24 cellular contexts compared by ENCODE assay signal in the genomic region with DNA sequence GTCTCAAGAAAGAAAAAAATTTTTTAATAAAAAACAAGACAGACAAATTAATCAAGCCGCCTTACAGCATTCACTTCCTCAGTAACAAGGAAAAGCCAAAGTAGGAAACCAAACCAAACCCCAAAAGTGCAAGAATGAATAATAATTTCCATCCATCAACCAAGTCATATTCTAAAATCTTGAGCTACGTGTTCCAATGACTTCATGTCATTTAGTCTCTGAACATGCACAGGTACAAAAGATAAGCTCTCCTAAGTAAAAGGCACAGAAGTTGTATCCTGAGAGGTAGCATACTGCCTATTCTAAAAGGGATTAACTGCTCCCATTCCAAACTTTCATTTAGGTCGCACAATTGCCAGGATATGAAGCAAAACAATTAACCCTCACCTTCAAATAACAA. TPM values are rescaled to one million over a fixed set of nuclear protein-coding genes. Genes with fewer than 3 reads are reported as not detected.
DNase-seq lines count a peak whose midpoint lies in the region; ATAC-seq and TF ChIP-seq lines count a peak whose summit lies in the region.
"Had no signal": no experiment of that assay in that cellular context is flagged by ENCODE, and none has a peak within 500 bp of the region (broad histone marks: within the 10 kb centered on the region; RNA-seq: fewer than 3 reads in every experiment).

No MANE protein-coding gene starts in this region.

- H3K4me1 ChIP-seq in psoas muscle (no peaks in the 10 kb centered on the region), right lobe of liver (peaks cover 0 to 10% (median 0%) of the 10 kb centered on the region in 4 donors)
- H3K4me1 ChIP-seq: foreskin keratinocyte, thyroid gland had no signal

- H3K9me3 ChIP-seq in psoas muscle (no peaks in the 10 kb centered on the region), right lobe of liver (no peaks in the 10 kb centered on the region)
- H3K9me3 ChIP-seq: neutrophil, thyroid gland had no signal

- no peak for TF ChIP-seq POLR2A in right lobe of liver (IDR thresholded peaks at IDR 0.05)

- peak; percentile 7 for ATAC-seq in HG03342 (IDR thresholded peaks at IDR 0.05; ENCODE audit: unreplicated experiment)
- no peak for ATAC-seq in psoas muscle
- ATAC-seq in GM18519 (IDR thresholded peaks at IDR 0.05; ENCODE audit: low FRiP score, unreplicated experiment), result no peak
- ATAC-seq in HG03378 (IDR thresholded peaks at IDR 0.05; ENCODE audit: unreplicated experiment), result no peak
- ATAC-seq in right lobe of liver, result no peak
- ATAC-seq: foreskin keratinocyte, left colon had no signal

- intact Hi-C loops in activated T-helper 2 cell treated with anti-CD3 and anti-CD28 coated beads, Interferon-gamma antibody, Interleukin-2, Interleukin-4, amounts not matched to agents 10 μg/mL and 5 μg/mL and 100 μg/mL, durations not matched to agents 14 hours and 24 hours and 36 hours (cut with micrococcal nuclease), result loop anchor here (2.0 kb wide), 1 partner anchor 28 kb away; no protein-coding TSS in a partner anchor
- intact Hi-C loops in psoas muscle (cut with DNase I), result no loop called here
- intact Hi-C loops in right lobe of liver (cut with DNase I), result no loop called here

- WGBS in psoas muscle, 3 donors, result 62 to 72% (median 71%) methylated on average over 3 of the region's 3 CpGs
- 79% methylated on average over 3 of the region's 3 CpGs for WGBS in right lobe of liver (ENCODE audit: insufficient coverage, low coverage, low lambda C conversion rate, missing lambda C conversion rate)

- H3K4me3 ChIP-seq in psoas muscle (peak overlapping the region; percentile 52), right lobe of liver (no peak overlapping the region)
- H3K4me3 ChIP-seq: BLaER1, thyroid gland had no signal

- no peak for DNase-seq in activated T-cell treated with anti-CD3 and anti-CD28 coated beads, Interleukin-2, amount 50 U/mL, for 24 hours
- no peak for DNase-seq in activated T-cell treated with anti-CD3 and anti-CD28 coated beads, Interleukin-2, amount 50 U/mL, for 48 hours
- DNase-seq in activated T-helper 2 cell treated with anti-CD3 and anti-CD28 coated beads, Interferon-gamma antibody, Interleukin-2, Interleukin-4, amounts not matched to agents 10 μg/mL and 5 μg/mL and 100 μg/mL, durations not matched to agents 14 hours and 24 hours and 36 hours (ENCODE audit: low spot score), result no peak
- no peak for DNase-seq in psoas muscle
- no peak for DNase-seq in right lobe of liver
- DNase-seq: activated CD4-positive, alpha-beta T cell treated with anti-CD3 and anti-CD28 coated beads, Interleukin-2, amount 50 U/mL, for 4 hours; anterior cingulate cortex; DMS79 treated with DMSO at 0.1 percent for 48 hours; effector memory CD8-positive, alpha-beta T cell; foreskin keratinocyte; Kasumi-1; left colon; NCI-H1048; NCI-H1694 treated with DMSO at 0.1 percent for 48 hours; NCI-H69; stimulated activated CD4-positive, alpha-beta T cell treated with anti-CD3 and anti-CD28 coated beads, Interleukin-2, amount 100 ng/mL, for 48 hours; stimulated activated naive CD4-positive, alpha-beta T cell; thyroid gland had no signal

- H3K27ac Mint-ChIP-seq in activated T-cell treated with anti-CD3 and anti-CD28 coated beads, Interleukin-2, amount 50 U/mL, for 24 hours, result peak overlapping the region; percentile 86
- peak overlapping the region; percentile 85 for H3K27ac Mint-ChIP-seq in activated T-helper 2 cell treated with anti-CD3 and anti-CD28 coated beads, Interferon-gamma antibody, Interleukin-2, Interleukin-4, amounts not matched to agents 10 μg/mL and 5 μg/mL and 100 μg/mL, durations not matched to agents 14 hours and 24 hours and 36 hours

- peaks cover 69% of the 10 kb centered on the region for H3K4me1 Mint-ChIP-seq in activated T-cell treated with anti-CD3 and anti-CD28 coated beads, Interleukin-2, amount 50 U/mL, for 24 hours (ENCODE audit: low read depth)
- peaks cover 42% of the 10 kb centered on the region for H3K4me1 Mint-ChIP-seq in activated T-helper 2 cell treated with anti-CD3 and anti-CD28 coated beads, Interferon-gamma antibody, Interleukin-2, Interleukin-4, amounts not matched to agents 10 μg/mL and 5 μg/mL and 100 μg/mL, durations not matched to agents 14 hours and 24 hours and 36 hours (ENCODE audit: low read depth)

- H3K27me3 ChIP-seq in psoas muscle (ENCODE audit: insufficient read depth in 3 of 3, low read length in 2 of 3), result no peaks in the 10 kb centered on the region
- no peaks in the 10 kb centered on the region for H3K27me3 ChIP-seq in right lobe of liver
- H3K27me3 ChIP-seq: BLaER1, foreskin keratinocyte, neutrophil, thyroid gland had no signal

- H3K4me3 Mint-ChIP-seq in activated T-cell treated with anti-CD3 and anti-CD28 coated beads, Interleukin-2, amount 50 U/mL, for 24 hours, result peak overlapping the region; percentile 4
- no peak overlapping the region for H3K4me3 Mint-ChIP-seq in activated T-helper 2 cell treated with anti-CD3 and anti-CD28 coated beads, Interferon-gamma antibody, Interleukin-2, Interleukin-4, amounts not matched to agents 10 μg/mL and 5 μg/mL and 100 μg/mL, durations not matched to agents 14 hours and 24 hours and 36 hours (ENCODE audit: low read depth)

- H3K9me3 Mint-ChIP-seq in activated T-cell treated with anti-CD3 and anti-CD28 coated beads, Interleukin-2, amount 50 U/mL, for 24 hours, result no peaks in the 10 kb centered on the region
- no peaks in the 10 kb centered on the region for H3K9me3 Mint-ChIP-seq in activated T-helper 2 cell treated with anti-CD3 and anti-CD28 coated beads, Interferon-gamma antibody, Interleukin-2, Interleukin-4, amounts not matched to agents 10 μg/mL and 5 μg/mL and 100 μg/mL, durations not matched to agents 14 hours and 24 hours and 36 hours
- H3K9me3 Mint-ChIP-seq: effector memory CD8-positive, alpha-beta T cell had no signal

- H3K27me3 Mint-ChIP-seq in activated T-cell treated with anti-CD3 and anti-CD28 coated beads, Interleukin-2, amount 50 U/mL, for 24 hours, result no peaks in the 10 kb centered on the region
- H3K27me3 Mint-ChIP-seq in activated T-helper 2 cell treated with anti-CD3 and anti-CD28 coated beads, Interferon-gamma antibody, Interleukin-2, Interleukin-4, amounts not matched to agents 10 μg/mL and 5 μg/mL and 100 μg/mL, durations not matched to agents 14 hours and 24 hours and 36 hours (ENCODE audit: low read depth), result no peaks in the 10 kb centered on the region
- H3K27me3 Mint-ChIP-seq: effector memory CD8-positive, alpha-beta T cell had no signal

- TF ChIP-seq CTCF in psoas muscle (IDR thresholded peaks at IDR 0.05), result no peak
- TF ChIP-seq CTCF in right lobe of liver (IDR thresholded peaks at IDR 0.05), result no peak

- H3K36me3 ChIP-seq in psoas muscle (ENCODE audit: insufficient read depth in 1 of 2, low read depth in 1 of 2) (no peaks in the 10 kb centered on the region), right lobe of liver (no peaks in the 10 kb centered on the region)
- H3K36me3 ChIP-seq: neutrophil, thyroid gland had no signal

- H3K27ac ChIP-seq in psoas muscle (peak overlapping the region; percentile 48), right lobe of liver (no peak overlapping the region)
- H3K27ac ChIP-seq: BLaER1, foreskin keratinocyte, HL-60, neutrophil, thyroid gland had no signal

- H3K36me3 Mint-ChIP-seq in activated T-cell treated with anti-CD3 and anti-CD28 coated beads, Interleukin-2, amount 50 U/mL, for 24 hours (ENCODE audit: low read depth), result peaks cover 69% of the 10 kb centered on the region
- H3K36me3 Mint-ChIP-seq in activated T-helper 2 cell treated with anti-CD3 and anti-CD28 coated beads, Interferon-gamma antibody, Interleukin-2, Interleukin-4, amounts not matched to agents 10 μg/mL and 5 μg/mL and 100 μg/mL, durations not matched to agents 14 hours and 24 hours and 36 hours (ENCODE audit: low read depth), result peaks cover 52% of the 10 kb centered on the region

RNA-seq across cellular contexts. Expression of gene SLC4A7, which starts 29.7 kb away (rescaled TPM):
- 76.4 and 77.8 TPM in 2 replicates for total RNA-seq in activated T-helper 2 cell treated with anti-CD3 and anti-CD28 coated beads, Interferon-gamma antibody, Interleukin-2, Interleukin-4, amounts not matched to agents 10 μg/mL and 5 μg/mL and 100 μg/mL, durations not matched to agents 14 hours and 24 hours and 36 hours
- total RNA-seq in psoas muscle (10 to 100 TPM; 13.3 to 26.6 (median 16.8) TPM), right lobe of liver (1 to 10 TPM; 3.0 to 9.9 (median 5.8) TPM)
- polyA plus RNA-seq in psoas muscle, result 1 to 10 TPM; 1.4 to 3.1 (median 1.9) TPM
